Comparison of ENCODE assay signal across 1 cellular context in genomic region chr9:75023846-75024245, GRCh38.
TF ChIP-seq lines count a peak whose summit lies in the region.

No MANE protein-coding gene starts in this region.

TF ChIP-seq in K562, 482 proteins besides CTCF, POLR2A, EP300 and RAD21:
- TF ChIP-seq ZSCAN32 (CRISPR knock-in tag; IDR thresholded peaks at IDR 0.05) (no peak), MEIS2 (IDR thresholded peaks at IDR 0.05; ENCODE audit: partially characterized antibody) (peak; percentile 5)
